26 cellular contexts compared by ENCODE assay signal in the genomic region with DNA sequence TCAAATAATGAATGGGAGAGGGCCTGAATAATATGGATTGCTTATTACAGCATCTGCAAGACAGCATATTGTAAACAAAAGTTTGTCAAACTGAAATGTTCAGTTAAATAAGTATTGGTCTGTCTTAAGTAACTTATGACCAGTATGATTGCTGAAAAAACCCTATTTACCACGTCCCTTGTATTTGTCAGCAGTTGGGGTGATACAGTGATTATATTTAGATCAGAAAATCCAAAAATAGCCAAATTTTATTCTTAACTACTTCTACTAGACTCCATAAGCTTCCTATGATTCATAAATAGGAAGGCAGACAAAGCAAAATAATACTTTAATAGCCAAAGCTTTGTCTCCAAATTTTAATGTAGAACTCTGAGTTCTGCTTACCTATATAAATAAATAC.
"Had no signal": no experiment of that assay in that cellular context is flagged by ENCODE, and none has a peak within 500 bp of the region (broad histone marks: within the 10 kb centered on the region; RNA-seq: fewer than 3 reads in every experiment).

No MANE protein-coding gene starts in this region.

- H3K9me3 ChIP-seq: esophagus squamous epithelium had no signal

- H3K27me3 ChIP-seq: brain microvascular endothelial cell, esophagus squamous epithelium had no signal

- H3K36me3 ChIP-seq: brain microvascular endothelial cell had no signal

- DNase-seq: activated CD4-positive, alpha-beta memory T cell treated with anti-CD3 and anti-CD28 coated beads for 36 hours; activated CD4-positive, alpha-beta T cell treated with anti-CD3 and anti-CD28 coated beads for 36 hours; activated CD4-positive, alpha-beta T cell treated with anti-CD3 and anti-CD28 coated beads, Interleukin-2, amount 10 ng/mL, durations not matched to agents 24 days and 14 days; activated CD4-positive, CD25-positive, alpha-beta regulatory T cell; activated CD4-positive, CD25-positive, alpha-beta regulatory T cell treated with anti-CD3 and anti-CD28 coated beads, Interleukin-2, amount 50 U/mL, for 72 hours; activated CD8-positive, alpha-beta memory T cell treated with anti-CD3 and anti-CD28 coated beads, Interleukin-2, amount 10 ng/mL, durations not matched to agents 7 days and 5 days; activated CD8-positive, alpha-beta memory T cell treated with anti-CD3 and anti-CD28 coated beads, Interleukin-2, amount 50 U/mL, for 4 hours; activated CD8-positive, alpha-beta T cell treated with anti-CD3 and anti-CD28 coated beads, Interleukin-2, amount 10 ng/mL, durations not matched to agents 7 days and 5 days; activated effector memory CD4-positive, alpha-beta T cell treated with anti-CD3 and anti-CD28 coated beads, Interleukin-2, amount 50 U/mL, for 16 hours; activated naive CD4-positive, alpha-beta T cell treated with anti-CD3 and anti-CD28 coated beads for 36 hours; activated naive CD8-positive, alpha-beta T cell treated with anti-CD3 and anti-CD28 coated beads for 36 hours; activated naive CD8-positive, alpha-beta T cell treated with anti-CD3 and anti-CD28 coated beads, Interleukin-2, amount 50 U/mL, for 24 hours; activated T-cell treated with anti-CD3 and anti-CD28 coated beads, Interleukin-2, amount 50 U/mL, for 1 hour; activated T-cell treated with anti-CD3 and anti-CD28 coated beads, Interleukin-2, amount 50 U/mL, for 48 hours; brain microvascular endothelial cell; effector CD4-positive, alpha-beta T cell; effector memory CD8-positive, alpha-beta T cell; esophagus squamous epithelium; foreskin fibroblast; head of caudate nucleus; T-helper 2 cell had no signal

- H3K4me1 ChIP-seq: esophagus squamous epithelium had no signal

- FAIRE-seq: astrocyte, bronchial epithelial cell, frontal cortex had no signal

- H3K4me3 ChIP-seq: coronary artery, esophagus squamous epithelium had no signal

- H3K27ac ChIP-seq: brain microvascular endothelial cell, coronary artery, epithelial cell of prostate, esophagus squamous epithelium had no signal

- ATAC-seq: activated CD4-positive, alpha-beta T cell treated with anti-CD3 and anti-CD28 coated beads for 36 hours; activated CD8-positive, alpha-beta memory T cell treated with anti-CD3 and anti-CD28 coated beads, Interleukin-2, amount 10 ng/mL, durations not matched to agents 7 days and 5 days; activated CD8-positive, alpha-beta T cell treated with anti-CD3 and anti-CD28 coated beads, Interleukin-2, amount 10 ng/mL, durations not matched to agents 7 days and 5 days; activated naive CD8-positive, alpha-beta T cell treated with anti-CD3 and anti-CD28 coated beads, Interleukin-2, amount 50 U/mL, for 24 hours; effector memory CD8-positive, alpha-beta T cell had no signal
